In genomic region chr21:42973309-42973990, GRCh38 we compare ENCODE assay signal across 1 cellular context.
TF ChIP-seq lines count a peak whose summit lies in the region.

No MANE protein-coding gene starts in this region.

TF ChIP-seq in SK-N-SH, 30 proteins besides CTCF, POLR2A, EP300 and RAD21:
- no peak for TF ChIP-seq REST (IDR thresholded peaks at IDR 0.05; ENCODE audit: low read depth, low read length)
